ENCODE assay signal across 1 cellular context in the genomic region with DNA sequence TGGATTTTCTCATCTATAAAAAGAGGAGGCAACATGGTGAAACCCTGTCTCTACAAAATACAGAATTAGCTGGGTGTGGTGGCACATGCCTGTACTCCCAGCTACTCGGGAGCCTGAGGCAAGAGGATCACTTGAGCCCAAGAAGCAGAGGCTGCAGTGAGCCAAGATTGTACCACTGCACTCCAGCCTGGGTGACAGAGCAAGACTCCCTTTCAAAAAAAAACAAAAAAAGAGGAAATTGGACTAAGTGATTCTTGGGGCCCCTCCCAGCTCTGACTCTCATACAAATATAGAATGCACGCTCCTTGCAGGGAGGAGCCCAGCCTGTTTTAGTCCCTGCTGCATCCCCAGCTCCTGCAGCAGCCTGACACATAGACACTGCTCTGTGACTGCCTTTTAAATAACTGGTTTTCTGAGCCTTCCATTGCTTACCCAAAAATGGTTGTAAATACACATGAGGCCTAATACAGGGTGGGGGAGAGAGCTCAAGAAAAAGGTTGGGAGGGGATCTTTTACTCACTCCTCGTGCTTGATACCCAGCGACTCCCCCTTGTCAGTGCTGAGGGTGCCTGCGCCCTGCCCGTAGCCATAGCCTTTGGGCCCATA.
A peak's percentile ranks its signal among the peaks of the same experiment; 100 is the strongest.
TF ChIP-seq lines count a peak whose summit lies in the region.

No MANE protein-coding gene starts in this region.

TF ChIP-seq in K562, 482 proteins besides CTCF, POLR2A, EP300 and RAD21:
- TF ChIP-seq, protein P1, sequence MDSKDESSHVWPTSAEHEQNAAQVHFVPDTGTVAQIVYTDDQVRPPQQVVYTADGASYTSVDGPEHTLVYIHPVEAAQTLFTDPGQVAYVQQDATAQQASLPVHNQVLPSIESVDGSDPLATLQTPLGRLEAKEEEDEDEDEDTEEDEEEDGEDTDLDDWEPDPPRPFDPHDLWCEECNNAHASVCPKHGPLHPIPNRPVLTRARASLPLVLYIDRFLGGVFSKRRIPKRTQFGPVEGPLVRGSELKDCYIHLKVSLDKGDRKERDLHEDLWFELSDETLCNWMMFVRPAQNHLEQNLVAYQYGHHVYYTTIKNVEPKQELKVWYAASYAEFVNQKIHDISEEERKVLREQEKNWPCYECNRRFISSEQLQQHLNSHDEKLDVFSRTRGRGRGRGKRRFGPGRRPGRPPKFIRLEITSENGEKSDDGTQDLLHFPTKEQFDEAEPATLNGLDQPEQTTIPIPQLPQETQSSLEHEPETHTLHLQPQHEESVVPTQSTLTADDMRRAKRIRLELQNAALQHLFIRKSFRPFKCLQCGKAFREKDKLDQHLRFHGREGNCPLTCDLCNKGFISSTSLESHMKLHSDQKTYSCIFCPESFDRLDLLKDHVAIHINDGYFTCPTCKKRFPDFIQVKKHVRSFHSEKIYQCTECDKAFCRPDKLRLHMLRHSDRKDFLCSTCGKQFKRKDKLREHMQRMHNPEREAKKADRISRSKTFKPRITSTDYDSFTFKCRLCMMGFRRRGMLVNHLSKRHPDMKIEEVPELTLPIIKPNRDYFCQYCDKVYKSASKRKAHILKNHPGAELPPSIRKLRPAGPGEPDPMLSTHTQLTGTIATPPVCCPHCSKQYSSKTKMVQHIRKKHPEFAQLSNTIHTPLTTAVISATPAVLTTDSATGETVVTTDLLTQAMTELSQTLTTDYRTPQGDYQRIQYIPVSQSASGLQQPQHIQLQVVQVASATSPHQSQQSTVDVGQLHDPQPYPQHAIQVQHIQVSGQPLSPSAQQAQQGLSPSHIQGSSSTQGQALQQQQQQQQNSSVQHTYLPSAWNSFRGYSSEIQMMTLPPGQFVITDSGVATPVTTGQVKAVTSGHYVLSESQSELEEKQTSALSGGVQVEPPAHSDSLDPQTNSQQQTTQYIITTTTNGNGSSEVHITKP (IDR thresholded peaks at IDR 0.05; ENCODE audit: partially characterized antibody), result peak; percentile 72
- TF ChIP-seq FOXM1 (IDR thresholded peaks at IDR 0.05; ENCODE audit: low read depth), result peak; percentile 23; the same call in 1 of the 2 replicates
- no peak for TF ChIP-seq FOXM1 (CRISPR knock-in tag; IDR thresholded peaks at IDR 0.05; ENCODE audit: low read depth)
- TF ChIP-seq ZNF274 (IDR thresholded peaks at IDR 0.05; ENCODE audit: borderline replicate concordance, low read depth, low read length), result no peak
- TF ChIP-seq ZNF384 (IDR thresholded peaks at IDR 0.05; ENCODE audit: low read depth, low read length), result peak; percentile 41; the same call in 1 of the 2 replicates
- 0 out of 2 replicates have a peak, but pooled peaks have one; percentile 6 for TF ChIP-seq SPI1 (IDR thresholded peaks at IDR 0.05; ENCODE audit: borderline replicate concordance, low read depth, low read length)
